ENCODE assay signal across 1 cellular context in the genomic region with DNA sequence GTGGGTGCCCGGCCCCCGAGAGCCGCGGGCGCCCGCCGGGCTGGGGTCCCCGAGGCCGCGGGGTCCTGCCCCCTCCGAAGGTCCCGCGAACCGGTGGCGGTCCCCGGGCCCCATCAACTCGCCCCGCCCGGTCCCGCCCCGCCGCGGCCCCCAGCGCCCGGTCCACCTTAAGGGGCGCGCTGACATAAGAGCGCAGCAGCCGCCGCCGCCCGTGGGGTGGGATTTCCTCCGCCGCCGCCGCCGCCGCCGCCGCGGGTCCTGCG.
TF ChIP-seq lines count a peak whose summit lies in the region.

A gene with protein sequence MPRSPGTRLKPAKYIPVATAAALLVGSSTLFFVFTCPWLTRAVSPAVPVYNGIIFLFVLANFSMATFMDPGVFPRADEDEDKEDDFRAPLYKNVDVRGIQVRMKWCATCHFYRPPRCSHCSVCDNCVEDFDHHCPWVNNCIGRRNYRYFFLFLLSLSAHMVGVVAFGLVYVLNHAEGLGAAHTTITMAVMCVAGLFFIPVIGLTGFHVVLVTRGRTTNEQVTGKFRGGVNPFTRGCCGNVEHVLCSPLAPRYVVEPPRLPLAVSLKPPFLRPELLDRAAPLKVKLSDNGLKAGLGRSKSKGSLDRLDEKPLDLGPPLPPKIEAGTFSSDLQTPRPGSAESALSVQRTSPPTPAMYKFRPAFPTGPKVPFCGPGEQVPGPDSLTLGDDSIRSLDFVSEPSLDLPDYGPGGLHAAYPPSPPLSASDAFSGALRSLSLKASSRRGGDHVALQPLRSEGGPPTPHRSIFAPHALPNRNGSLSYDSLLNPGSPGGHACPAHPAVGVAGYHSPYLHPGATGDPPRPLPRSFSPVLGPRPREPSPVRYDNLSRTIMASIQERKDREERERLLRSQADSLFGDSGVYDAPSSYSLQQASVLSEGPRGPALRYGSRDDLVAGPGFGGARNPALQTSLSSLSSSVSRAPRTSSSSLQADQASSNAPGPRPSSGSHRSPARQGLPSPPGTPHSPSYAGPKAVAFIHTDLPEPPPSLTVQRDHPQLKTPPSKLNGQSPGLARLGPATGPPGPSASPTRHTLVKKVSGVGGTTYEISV (plus strand): TSS at position 212 of the 263 bp plus-strand sequence. CDS start 144 bp downstream, outside the sequence.

TF ChIP-seq in K562, 482 proteins besides CTCF, POLR2A, EP300 and RAD21 (continued from another document):
- peak; percentile 37; the same call in 1 of the 2 replicates for TF ChIP-seq PHF8 (IDR thresholded peaks at IDR 0.05; ENCODE audit: borderline replicate concordance, low read length)
